Comparison of ENCODE assay signal across 20 cellular contexts in genomic region chr21:25582164-25582563, GRCh38. TPM values are rescaled to one million over a fixed set of nuclear protein-coding genes. Genes with fewer than 3 reads are reported as not detected.
DNase-seq lines count a peak whose midpoint lies in the region; ATAC-seq, FAIRE-seq and TF ChIP-seq lines count a peak whose summit lies in the region.
"Had no signal": no experiment of that assay in that cellular context is flagged by ENCODE, and none has a peak within 500 bp of the region (broad histone marks: within the 10 kb centered on the region; RNA-seq: fewer than 3 reads in every experiment).

No MANE protein-coding gene starts in this region.

- TF ChIP-seq POLR2A in GM12891 (IDR thresholded peaks at IDR 0.05; ENCODE audit: low read depth, low read length): peak; percentile 70

- no peak for FAIRE-seq in GM12891 (lab: Jason Lieb, UNC)
- FAIRE-seq: H54, K562 had no signal

- H3K27me3 Mint-ChIP-seq in activated T-cell treated with anti-CD3 and anti-CD28 coated beads, Interleukin-2, amount 50 U/mL, for 24 hours: no peaks in the 10 kb centered on the region
- H3K27me3 Mint-ChIP-seq in activated T-helper 2 cell treated with anti-CD3 and anti-CD28 coated beads, Interferon-gamma antibody, Interleukin-2, Interleukin-4, amounts not matched to agents 10 μg/mL and 5 μg/mL and 100 μg/mL, durations not matched to agents 14 hours and 24 hours and 36 hours (ENCODE audit: low read depth): no peaks in the 10 kb centered on the region
- H3K27me3 Mint-ChIP-seq: B cell; CD4-positive, CD25-positive, alpha-beta regulatory T cell had no signal

- no peak for DNase-seq in activated T-cell treated with anti-CD3 and anti-CD28 coated beads, Interleukin-2, amount 50 U/mL, for 24 hours
- DNase-seq in activated T-cell treated with anti-CD3 and anti-CD28 coated beads, Interleukin-2, amount 50 U/mL, for 48 hours: no peak
- DNase-seq in GM12891 (ENCODE audit: insufficient read length, low spot score) (no peak), sciatic nerve (ENCODE audit: low spot score) (no peak)
- no peak for DNase-seq in activated T-helper 2 cell treated with anti-CD3 and anti-CD28 coated beads, Interferon-gamma antibody, Interleukin-2, Interleukin-4, amounts not matched to agents 10 μg/mL and 5 μg/mL and 100 μg/mL, durations not matched to agents 14 hours and 24 hours and 36 hours (ENCODE audit: low spot score)
- no peak for DNase-seq in stimulated activated effector memory CD8-positive, alpha-beta T cell treated with anti-CD3 and anti-CD28 coated beads, Interleukin-12 subunit alpha, Interleukin-12 subunit beta, amount 100 ng/mL, for 72 hours (ENCODE audit: low spot score in 2 of 2)
- no peak for DNase-seq in activated CD8-positive, alpha-beta memory T cell treated with anti-CD3 and anti-CD28 coated beads, Interleukin-2, amount 50 U/mL, for 48 hours
- DNase-seq: 8988T; CD4-positive, CD25-positive, alpha-beta regulatory T cell; GF-D8; NCI-H1105 treated with DMSO at 0.1 percent for 48 hours; NCI-H1694; NCI-H2081 treated with DMSO at 0.1 percent for 48 hours; NCI-H446 treated with DMSO at 0.1 percent for 48 hours; NCI-H69 had no signal

- no peak overlapping the region for H3K4me3 Mint-ChIP-seq in activated T-cell treated with anti-CD3 and anti-CD28 coated beads, Interleukin-2, amount 50 U/mL, for 24 hours
- H3K4me3 Mint-ChIP-seq in activated T-helper 2 cell treated with anti-CD3 and anti-CD28 coated beads, Interferon-gamma antibody, Interleukin-2, Interleukin-4, amounts not matched to agents 10 μg/mL and 5 μg/mL and 100 μg/mL, durations not matched to agents 14 hours and 24 hours and 36 hours (ENCODE audit: low read depth): no peak overlapping the region
- H3K4me3 Mint-ChIP-seq in stimulated activated effector memory CD8-positive, alpha-beta T cell treated with anti-CD3 and anti-CD28 coated beads, Interleukin-12 subunit alpha, Interleukin-12 subunit beta, amount 100 ng/mL, for 72 hours: no peak overlapping the region
- H3K4me3 Mint-ChIP-seq: B cell; CD4-positive, CD25-positive, alpha-beta regulatory T cell had no signal

- intact Hi-C loops in activated T-helper 2 cell treated with anti-CD3 and anti-CD28 coated beads, Interferon-gamma antibody, Interleukin-2, Interleukin-4, amounts not matched to agents 10 μg/mL and 5 μg/mL and 100 μg/mL, durations not matched to agents 14 hours and 24 hours and 36 hours (cut with micrococcal nuclease): no loop called here
- intact Hi-C loops in sciatic nerve (cut with DNase I): no loop called here

- H3K36me3 Mint-ChIP-seq in activated T-cell treated with anti-CD3 and anti-CD28 coated beads, Interleukin-2, amount 50 U/mL, for 24 hours (ENCODE audit: low read depth): peaks cover 78% of the 10 kb centered on the region
- peaks cover 67% of the 10 kb centered on the region for H3K36me3 Mint-ChIP-seq in activated T-helper 2 cell treated with anti-CD3 and anti-CD28 coated beads, Interferon-gamma antibody, Interleukin-2, Interleukin-4, amounts not matched to agents 10 μg/mL and 5 μg/mL and 100 μg/mL, durations not matched to agents 14 hours and 24 hours and 36 hours (ENCODE audit: low read depth)
- H3K36me3 Mint-ChIP-seq in stimulated activated effector memory CD8-positive, alpha-beta T cell treated with anti-CD3 and anti-CD28 coated beads, Interleukin-12 subunit alpha, Interleukin-12 subunit beta, amount 100 ng/mL, for 72 hours: peaks cover 100% of the 10 kb centered on the region

- no peaks in the 10 kb centered on the region for H3K9me3 Mint-ChIP-seq in activated T-cell treated with anti-CD3 and anti-CD28 coated beads, Interleukin-2, amount 50 U/mL, for 24 hours
- H3K9me3 Mint-ChIP-seq in activated T-helper 2 cell treated with anti-CD3 and anti-CD28 coated beads, Interferon-gamma antibody, Interleukin-2, Interleukin-4, amounts not matched to agents 10 μg/mL and 5 μg/mL and 100 μg/mL, durations not matched to agents 14 hours and 24 hours and 36 hours: no peaks in the 10 kb centered on the region
- H3K9me3 Mint-ChIP-seq in stimulated activated effector memory CD8-positive, alpha-beta T cell treated with anti-CD3 and anti-CD28 coated beads, Interleukin-12 subunit alpha, Interleukin-12 subunit beta, amount 100 ng/mL, for 72 hours: no peaks in the 10 kb centered on the region

- peaks cover 60% of the 10 kb centered on the region for H3K4me1 Mint-ChIP-seq in activated T-cell treated with anti-CD3 and anti-CD28 coated beads, Interleukin-2, amount 50 U/mL, for 24 hours (ENCODE audit: low read depth)
- H3K4me1 Mint-ChIP-seq in activated T-helper 2 cell treated with anti-CD3 and anti-CD28 coated beads, Interferon-gamma antibody, Interleukin-2, Interleukin-4, amounts not matched to agents 10 μg/mL and 5 μg/mL and 100 μg/mL, durations not matched to agents 14 hours and 24 hours and 36 hours (ENCODE audit: low read depth): peaks cover 50% of the 10 kb centered on the region
- H3K4me1 Mint-ChIP-seq in stimulated activated effector memory CD8-positive, alpha-beta T cell treated with anti-CD3 and anti-CD28 coated beads, Interleukin-12 subunit alpha, Interleukin-12 subunit beta, amount 100 ng/mL, for 72 hours: peaks cover 49% of the 10 kb centered on the region

- ATAC-seq in stimulated activated effector memory CD8-positive, alpha-beta T cell treated with anti-CD3 and anti-CD28 coated beads, Interleukin-12 subunit alpha, Interleukin-12 subunit beta, amount 100 ng/mL, for 72 hours: no peak
- no peak for ATAC-seq in sciatic nerve
- no peak for ATAC-seq in HG03159 (IDR thresholded peaks at IDR 0.05; ENCODE audit: unreplicated experiment)
- ATAC-seq: K562, Panc1 had no signal

- H3K27ac Mint-ChIP-seq in activated T-cell treated with anti-CD3 and anti-CD28 coated beads, Interleukin-2, amount 50 U/mL, for 24 hours: peak overlapping the region; percentile 85
- H3K27ac Mint-ChIP-seq in activated T-helper 2 cell treated with anti-CD3 and anti-CD28 coated beads, Interferon-gamma antibody, Interleukin-2, Interleukin-4, amounts not matched to agents 10 μg/mL and 5 μg/mL and 100 μg/mL, durations not matched to agents 14 hours and 24 hours and 36 hours: peak overlapping the region; percentile 38
- peak overlapping the region; percentile 92 for H3K27ac Mint-ChIP-seq in stimulated activated effector memory CD8-positive, alpha-beta T cell treated with anti-CD3 and anti-CD28 coated beads, Interleukin-12 subunit alpha, Interleukin-12 subunit beta, amount 100 ng/mL, for 72 hours

TF ChIP-seq in GM12891, 5 proteins besides CTCF, POLR2A, EP300 and RAD21:
- TF ChIP-seq POU2F2 (IDR thresholded peaks at IDR 0.05; ENCODE audit: low read depth, low read length) (no peak), TAF1 (IDR thresholded peaks at IDR 0.05; ENCODE audit: low read depth, low read length) (no peak), SPI1 (IDR thresholded peaks at IDR 0.05; ENCODE audit: low read depth, low read length) (no peak), POLR2AphosphoS5 (IDR thresholded peaks at IDR 0.05; ENCODE audit: low read depth, low read length) (no peak; the same call in 1 of the 2 replicates), PAX5 (IDR thresholded peaks at IDR 0.05; ENCODE audit: insufficient read depth, low read length, severe bottlenecking) (no peak)
TF ChIP-seq in GM12891: peak in this region for 0.

RNA-seq across cellular contexts. Expression of gene MRPL39, which starts 25.1 kb away (rescaled TPM):
- 56.0 TPM for polyA plus RNA-seq in GM12891 (2012; ENCODE audit: low read depth, missing spikeins)
- 53.1 and 54.4 TPM in 2 replicates for total RNA-seq in activated T-helper 2 cell treated with anti-CD3 and anti-CD28 coated beads, Interferon-gamma antibody, Interleukin-2, Interleukin-4, amounts not matched to agents 10 μg/mL and 5 μg/mL and 100 μg/mL, durations not matched to agents 14 hours and 24 hours and 36 hours
- total RNA-seq in sciatic nerve: 18.1 TPM

RNA-seq across cellular contexts. Expression of gene JAM2, which starts 56.9 kb away (rescaled TPM):
- polyA plus RNA-seq in GM12891 (2012; ENCODE audit: low read depth, missing spikeins): 3.9 TPM
- 0.28 and 0.64 TPM in 2 replicates for total RNA-seq in activated T-helper 2 cell treated with anti-CD3 and anti-CD28 coated beads, Interferon-gamma antibody, Interleukin-2, Interleukin-4, amounts not matched to agents 10 μg/mL and 5 μg/mL and 100 μg/mL, durations not matched to agents 14 hours and 24 hours and 36 hours
- total RNA-seq in sciatic nerve: 78.1 TPM
- total RNA-seq: CD4-positive, CD25-positive, alpha-beta regulatory T cell; K562 had no signal

Comparison
In these comparisons a context has a peak if more than half of its experiments do, and no peak if none do; other contexts are left out.
1. H3K27ac Mint-ChIP-seq: peak in every context shown above with its lines; median percentile 92 in stimulated activated effector memory CD8-positive, alpha-beta T cell treated with anti-CD3 and anti-CD28 coated beads, Interleukin-12 subunit alpha, Interleukin-12 subunit beta, amount 100 ng/mL, for 72 hours; 85 in activated T-cell treated with anti-CD3 and anti-CD28 coated beads, Interleukin-2, amount 50 U/mL, for 24 hours; 38 in activated T-helper 2 cell treated with anti-CD3 and anti-CD28 coated beads, Interferon-gamma antibody, Interleukin-2, Interleukin-4, amounts not matched to agents 10 μg/mL and 5 μg/mL and 100 μg/mL, durations not matched to agents 14 hours and 24 hours and 36 hours.
2. RNA of gene JAM2, which starts 56.9 kb away (total RNA-seq): 78.1 TPM in sciatic nerve (single experiment); 0.28 to 0.64 TPM in activated T-helper 2 cell treated with anti-CD3 and anti-CD28 coated beads, Interferon-gamma antibody, Interleukin-2, Interleukin-4, amounts not matched to agents 10 μg/mL and 5 μg/mL and 100 μg/mL, durations not matched to agents 14 hours and 24 hours and 36 hours; every median in the first group is over 10 times any median in the second.